In the genomic region with DNA sequence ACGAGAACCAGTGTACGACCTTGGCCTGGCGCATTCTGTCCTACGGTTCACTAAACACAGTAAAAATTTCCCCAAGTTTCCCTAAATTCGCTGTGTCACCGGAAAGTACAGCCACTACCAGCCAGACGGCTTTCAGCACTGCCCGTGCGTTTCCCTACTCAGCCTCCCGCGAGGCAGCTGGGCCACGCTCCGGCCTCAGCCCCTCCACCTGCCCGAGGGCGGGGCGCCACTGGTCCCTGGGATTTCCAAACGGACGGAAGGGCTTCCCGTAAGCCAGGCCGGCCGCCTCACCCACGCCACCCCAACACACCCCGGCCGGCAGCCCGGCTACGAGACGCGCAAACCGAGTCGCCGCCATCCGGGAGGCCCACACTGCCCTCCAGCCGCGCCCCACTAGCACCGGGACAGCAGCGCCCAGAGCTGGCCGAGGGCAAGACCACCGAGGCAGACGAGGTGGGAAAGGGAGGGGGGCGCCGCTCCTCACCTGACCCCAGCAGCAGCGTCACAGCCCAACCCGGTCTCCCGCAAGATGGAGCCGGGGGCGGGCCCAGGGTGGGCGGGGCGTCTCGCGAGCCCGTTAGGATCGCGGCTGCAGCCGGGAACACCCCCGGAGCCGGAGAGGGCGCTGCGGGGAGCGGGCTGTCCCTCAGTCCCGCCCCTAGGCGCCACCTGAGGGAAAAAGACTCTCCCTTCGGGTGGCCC, we compare ENCODE assay signal across 1 cellular context.
TF ChIP-seq lines count a peak whose summit lies in the region.

A gene (minus strand): TSS at position 531 of the 702 bp plus-strand sequence. CDS start 13,202 bp downstream, outside the sequence.

TF ChIP-seq in K562, 482 proteins besides CTCF, POLR2A, EP300 and RAD21 (continued from another document and continues in another):
- TF ChIP-seq, protein P1, sequence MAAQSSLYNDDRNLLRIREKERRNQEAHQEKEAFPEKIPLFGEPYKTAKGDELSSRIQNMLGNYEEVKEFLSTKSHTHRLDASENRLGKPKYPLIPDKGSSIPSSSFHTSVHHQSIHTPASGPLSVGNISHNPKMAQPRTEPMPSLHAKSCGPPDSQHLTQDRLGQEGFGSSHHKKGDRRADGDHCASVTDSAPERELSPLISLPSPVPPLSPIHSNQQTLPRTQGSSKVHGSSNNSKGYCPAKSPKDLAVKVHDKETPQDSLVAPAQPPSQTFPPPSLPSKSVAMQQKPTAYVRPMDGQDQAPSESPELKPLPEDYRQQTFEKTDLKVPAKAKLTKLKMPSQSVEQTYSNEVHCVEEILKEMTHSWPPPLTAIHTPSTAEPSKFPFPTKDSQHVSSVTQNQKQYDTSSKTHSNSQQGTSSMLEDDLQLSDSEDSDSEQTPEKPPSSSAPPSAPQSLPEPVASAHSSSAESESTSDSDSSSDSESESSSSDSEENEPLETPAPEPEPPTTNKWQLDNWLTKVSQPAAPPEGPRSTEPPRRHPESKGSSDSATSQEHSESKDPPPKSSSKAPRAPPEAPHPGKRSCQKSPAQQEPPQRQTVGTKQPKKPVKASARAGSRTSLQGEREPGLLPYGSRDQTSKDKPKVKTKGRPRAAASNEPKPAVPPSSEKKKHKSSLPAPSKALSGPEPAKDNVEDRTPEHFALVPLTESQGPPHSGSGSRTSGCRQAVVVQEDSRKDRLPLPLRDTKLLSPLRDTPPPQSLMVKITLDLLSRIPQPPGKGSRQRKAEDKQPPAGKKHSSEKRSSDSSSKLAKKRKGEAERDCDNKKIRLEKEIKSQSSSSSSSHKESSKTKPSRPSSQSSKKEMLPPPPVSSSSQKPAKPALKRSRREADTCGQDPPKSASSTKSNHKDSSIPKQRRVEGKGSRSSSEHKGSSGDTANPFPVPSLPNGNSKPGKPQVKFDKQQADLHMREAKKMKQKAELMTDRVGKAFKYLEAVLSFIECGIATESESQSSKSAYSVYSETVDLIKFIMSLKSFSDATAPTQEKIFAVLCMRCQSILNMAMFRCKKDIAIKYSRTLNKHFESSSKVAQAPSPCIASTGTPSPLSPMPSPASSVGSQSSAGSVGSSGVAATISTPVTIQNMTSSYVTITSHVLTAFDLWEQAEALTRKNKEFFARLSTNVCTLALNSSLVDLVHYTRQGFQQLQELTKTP (IDR thresholded peaks at IDR 0.05; ENCODE audit: low read depth in 1 of 2, partially characterized antibody in 2 of 2), result peak in 1 of 2 experiments; percentile 42
- TF ChIP-seq FOXA3 (CRISPR knock-in tag; conservative IDR thresholded peaks at IDR 0.05 in 1 of 2, IDR thresholded peaks at IDR 0.05 in 1 of 2) (peak in 1 of 2 experiments; percentile 87; a peak in 1 of 4 replicates), RFX7 (CRISPR knock-in tag; IDR thresholded peaks at IDR 0.05) (no peak), TRIM28 (IDR thresholded peaks at IDR 0.05) (peak; percentile 64; the same call in 1 of the 2 replicates), MAZ (CRISPR knock-in tag; conservative IDR thresholded peaks at IDR 0.05 in 1 of 2, IDR thresholded peaks at IDR 0.05 in 1 of 2) (peak; percentile 96 to 97), PHTF2 (CRISPR knock-in tag; IDR thresholded peaks at IDR 0.05) (no peak), ZNF77 (CRISPR knock-in tag; IDR thresholded peaks at IDR 0.05) (no peak), SRF (CRISPR knock-in tag; IDR thresholded peaks at IDR 0.05) (peak in 1 of 2 experiments; percentile 58; a peak in 2 of 4 replicates), GTF2E2 (tag; IDR thresholded peaks at IDR 0.05) (peak; percentile 80; the same call in 1 of the 2 replicates), SLC30A9 (CRISPR knock-in tag; IDR thresholded peaks at IDR 0.05) (no peak), SMARCE1 (IDR thresholded peaks at IDR 0.05) (peak; percentile 66), CREM (IDR thresholded peaks at IDR 0.05; ENCODE audit: low read depth) (peak; percentile 76), RB1 (IDR thresholded peaks at IDR 0.05; ENCODE audit: low read depth) (peak; percentile 71), SAFB (IDR thresholded peaks at IDR 0.05; ENCODE audit: borderline replicate concordance, low read depth, low read length) (no peak; the same call in 1 of the 2 replicates), TCF3 (CRISPR knock-in tag; IDR thresholded peaks at IDR 0.05) (peak; percentile 39; the same call in 1 of the 2 replicates), NCOA1 (IDR thresholded peaks at IDR 0.05; ENCODE audit: low read depth) (peak; percentile 36; the same call in 1 of the 2 replicates), ZNF644 (tag; IDR thresholded peaks at IDR 0.05; ENCODE audit: low read depth) (no peak), SMAD3 (CRISPR knock-in tag; conservative IDR thresholded peaks at IDR 0.05) (no peak), ZNF12 (CRISPR knock-in tag; IDR thresholded peaks at IDR 0.05) (no peak), L3MBTL2 (IDR thresholded peaks at IDR 0.05) (peak; percentile 49), ZNF316 (IDR thresholded peaks at IDR 0.05) (peak; percentile 97), RNF2 (IDR thresholded peaks at IDR 0.05) (0 out of 2 replicates have a peak, but pooled peaks have one; percentile 60), HMGN3 (IDR thresholded peaks at IDR 0.05; ENCODE audit: borderline replicate concordance, extremely low read depth, insufficient read length, low read depth, low read length) (peak; percentile 55), HDAC2 (IDR thresholded peaks at IDR 0.05) (peak; percentile 87; the same call in 1 of the 2 replicates), SMARCA4 (IDR thresholded peaks at IDR 0.05) (peak; percentile 57), ZEB2 (IDR thresholded peaks at IDR 0.05) (peak; percentile 64; the same call in 1 of the 2 replicates), EP400 (IDR thresholded peaks at IDR 0.05) (peak; percentile 96)
- TF ChIP-seq, protein P2, sequence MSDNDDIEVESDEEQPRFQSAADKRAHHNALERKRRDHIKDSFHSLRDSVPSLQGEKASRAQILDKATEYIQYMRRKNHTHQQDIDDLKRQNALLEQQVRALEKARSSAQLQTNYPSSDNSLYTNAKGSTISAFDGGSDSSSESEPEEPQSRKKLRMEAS (CRISPR knock-in tag; IDR thresholded peaks at IDR 0.05), result peak; percentile 86
- TF ChIP-seq, protein P3, sequence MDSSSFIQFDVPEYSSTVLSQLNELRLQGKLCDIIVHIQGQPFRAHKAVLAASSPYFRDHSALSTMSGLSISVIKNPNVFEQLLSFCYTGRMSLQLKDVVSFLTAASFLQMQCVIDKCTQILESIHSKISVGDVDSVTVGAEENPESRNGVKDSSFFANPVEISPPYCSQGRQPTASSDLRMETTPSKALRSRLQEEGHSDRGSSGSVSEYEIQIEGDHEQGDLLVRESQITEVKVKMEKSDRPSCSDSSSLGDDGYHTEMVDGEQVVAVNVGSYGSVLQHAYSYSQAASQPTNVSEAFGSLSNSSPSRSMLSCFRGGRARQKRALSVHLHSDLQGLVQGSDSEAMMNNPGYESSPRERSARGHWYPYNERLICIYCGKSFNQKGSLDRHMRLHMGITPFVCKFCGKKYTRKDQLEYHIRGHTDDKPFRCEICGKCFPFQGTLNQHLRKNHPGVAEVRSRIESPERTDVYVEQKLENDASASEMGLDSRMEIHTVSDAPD (CRISPR knock-in tag; IDR thresholded peaks at IDR 0.05), result no peak
- TF ChIP-seq, protein P4, sequence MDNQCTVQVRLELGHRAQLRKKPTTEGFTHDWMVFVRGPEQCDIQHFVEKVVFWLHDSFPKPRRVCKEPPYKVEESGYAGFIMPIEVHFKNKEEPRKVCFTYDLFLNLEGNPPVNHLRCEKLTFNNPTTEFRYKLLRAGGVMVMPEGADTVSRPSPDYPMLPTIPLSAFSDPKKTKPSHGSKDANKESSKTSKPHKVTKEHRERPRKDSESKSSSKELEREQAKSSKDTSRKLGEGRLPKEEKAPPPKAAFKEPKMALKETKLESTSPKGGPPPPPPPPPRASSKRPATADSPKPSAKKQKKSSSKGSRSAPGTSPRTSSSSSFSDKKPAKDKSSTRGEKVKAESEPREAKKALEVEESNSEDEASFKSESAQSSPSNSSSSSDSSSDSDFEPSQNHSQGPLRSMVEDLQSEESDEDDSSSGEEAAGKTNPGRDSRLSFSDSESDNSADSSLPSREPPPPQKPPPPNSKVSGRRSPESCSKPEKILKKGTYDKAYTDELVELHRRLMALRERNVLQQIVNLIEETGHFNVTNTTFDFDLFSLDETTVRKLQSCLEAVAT (IDR thresholded peaks at IDR 0.05), result peak; percentile 47 to 62; a peak in 3 of 4 replicates
- TF ChIP-seq, protein P5, sequence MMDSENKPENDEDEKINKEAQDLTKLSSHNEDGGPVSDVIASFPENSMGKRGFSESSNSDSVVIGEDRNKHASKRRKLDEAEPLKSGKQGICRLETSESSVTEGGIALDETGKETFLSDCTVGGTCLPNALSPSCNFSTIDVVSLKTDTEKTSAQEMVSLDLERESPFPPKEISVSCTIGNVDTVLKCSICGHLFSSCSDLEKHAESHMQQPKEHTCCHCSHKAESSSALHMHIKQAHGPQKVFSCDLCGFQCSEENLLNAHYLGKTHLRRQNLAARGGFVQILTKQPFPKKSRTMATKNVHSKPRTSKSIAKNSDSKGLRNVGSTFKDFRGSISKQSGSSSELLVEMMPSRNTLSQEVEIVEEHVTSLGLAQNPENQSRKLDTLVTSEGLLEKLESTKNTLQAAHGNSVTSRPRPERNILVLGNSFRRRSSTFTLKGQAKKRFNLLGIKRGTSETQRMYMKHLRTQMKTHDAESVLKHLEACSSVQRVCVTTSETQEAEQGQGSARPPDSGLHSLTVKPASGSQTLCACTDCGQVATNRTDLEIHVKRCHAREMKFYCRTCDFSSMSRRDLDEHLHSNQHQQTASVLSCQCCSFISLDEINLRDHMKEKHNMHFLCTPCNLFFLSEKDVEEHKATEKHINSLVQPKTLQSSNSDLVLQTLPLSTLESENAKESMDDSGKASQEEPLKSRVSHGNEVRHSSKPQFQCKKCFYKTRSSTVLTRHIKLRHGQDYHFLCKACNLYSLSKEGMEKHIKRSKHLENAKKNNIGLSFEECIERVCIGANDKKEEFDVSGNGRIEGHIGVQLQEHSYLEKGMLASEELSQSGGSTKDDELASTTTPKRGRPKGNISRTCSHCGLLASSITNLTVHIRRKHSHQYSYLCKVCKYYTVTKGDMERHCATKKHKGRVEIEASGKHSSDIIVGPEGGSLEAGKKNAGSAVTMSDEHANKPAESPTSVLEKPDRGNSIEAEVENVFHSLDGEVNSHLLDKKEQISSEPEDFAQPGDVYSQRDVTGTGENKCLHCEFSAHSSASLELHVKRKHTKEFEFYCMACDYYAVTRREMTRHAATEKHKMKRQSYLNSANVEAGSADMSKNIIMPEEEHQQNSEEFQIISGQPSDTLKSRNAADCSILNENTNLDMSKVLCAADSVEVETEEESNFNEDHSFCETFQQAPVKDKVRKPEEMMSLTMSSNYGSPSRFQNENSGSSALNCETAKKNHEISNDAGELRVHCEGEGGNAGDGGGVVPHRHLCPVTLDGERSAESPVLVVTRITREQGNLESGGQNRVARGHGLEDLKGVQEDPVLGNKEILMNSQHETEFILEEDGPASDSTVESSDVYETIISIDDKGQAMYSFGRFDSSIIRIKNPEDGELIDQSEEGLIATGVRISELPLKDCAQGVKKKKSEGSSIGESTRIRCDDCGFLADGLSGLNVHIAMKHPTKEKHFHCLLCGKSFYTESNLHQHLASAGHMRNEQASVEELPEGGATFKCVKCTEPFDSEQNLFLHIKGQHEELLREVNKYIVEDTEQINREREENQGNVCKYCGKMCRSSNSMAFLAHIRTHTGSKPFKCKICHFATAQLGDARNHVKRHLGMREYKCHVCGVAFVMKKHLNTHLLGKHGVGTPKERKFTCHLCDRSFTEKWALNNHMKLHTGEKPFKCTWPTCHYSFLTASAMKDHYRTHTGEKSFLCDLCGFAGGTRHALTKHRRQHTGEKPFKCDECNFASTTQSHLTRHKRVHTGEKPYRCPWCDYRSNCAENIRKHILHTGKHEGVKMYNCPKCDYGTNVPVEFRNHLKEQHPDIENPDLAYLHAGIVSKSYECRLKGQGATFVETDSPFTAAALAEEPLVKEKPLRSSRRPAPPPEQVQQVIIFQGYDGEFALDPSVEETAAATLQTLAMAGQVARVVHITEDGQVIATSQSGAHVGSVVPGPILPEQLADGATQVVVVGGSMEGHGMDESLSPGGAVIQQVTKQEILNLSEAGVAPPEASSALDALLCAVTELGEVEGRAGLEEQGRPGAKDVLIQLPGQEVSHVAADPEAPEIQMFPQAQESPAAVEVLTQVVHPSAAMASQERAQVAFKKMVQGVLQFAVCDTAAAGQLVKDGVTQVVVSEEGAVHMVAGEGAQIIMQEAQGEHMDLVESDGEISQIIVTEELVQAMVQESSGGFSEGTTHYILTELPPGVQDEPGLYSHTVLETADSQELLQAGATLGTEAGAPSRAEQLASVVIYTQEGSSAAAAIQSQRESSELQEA (IDR thresholded peaks at IDR 0.05; ENCODE audit: low read depth), result no peak
- TF ChIP-seq, protein P6, sequence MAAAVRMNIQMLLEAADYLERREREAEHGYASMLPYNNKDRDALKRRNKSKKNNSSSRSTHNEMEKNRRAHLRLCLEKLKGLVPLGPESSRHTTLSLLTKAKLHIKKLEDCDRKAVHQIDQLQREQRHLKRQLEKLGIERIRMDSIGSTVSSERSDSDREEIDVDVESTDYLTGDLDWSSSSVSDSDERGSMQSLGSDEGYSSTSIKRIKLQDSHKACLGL (CRISPR knock-in tag; IDR thresholded peaks at IDR 0.05; ENCODE audit: borderline replicate concordance, poor library complexity, severe bottlenecking), result no peak
- TF ChIP-seq, protein P7, sequence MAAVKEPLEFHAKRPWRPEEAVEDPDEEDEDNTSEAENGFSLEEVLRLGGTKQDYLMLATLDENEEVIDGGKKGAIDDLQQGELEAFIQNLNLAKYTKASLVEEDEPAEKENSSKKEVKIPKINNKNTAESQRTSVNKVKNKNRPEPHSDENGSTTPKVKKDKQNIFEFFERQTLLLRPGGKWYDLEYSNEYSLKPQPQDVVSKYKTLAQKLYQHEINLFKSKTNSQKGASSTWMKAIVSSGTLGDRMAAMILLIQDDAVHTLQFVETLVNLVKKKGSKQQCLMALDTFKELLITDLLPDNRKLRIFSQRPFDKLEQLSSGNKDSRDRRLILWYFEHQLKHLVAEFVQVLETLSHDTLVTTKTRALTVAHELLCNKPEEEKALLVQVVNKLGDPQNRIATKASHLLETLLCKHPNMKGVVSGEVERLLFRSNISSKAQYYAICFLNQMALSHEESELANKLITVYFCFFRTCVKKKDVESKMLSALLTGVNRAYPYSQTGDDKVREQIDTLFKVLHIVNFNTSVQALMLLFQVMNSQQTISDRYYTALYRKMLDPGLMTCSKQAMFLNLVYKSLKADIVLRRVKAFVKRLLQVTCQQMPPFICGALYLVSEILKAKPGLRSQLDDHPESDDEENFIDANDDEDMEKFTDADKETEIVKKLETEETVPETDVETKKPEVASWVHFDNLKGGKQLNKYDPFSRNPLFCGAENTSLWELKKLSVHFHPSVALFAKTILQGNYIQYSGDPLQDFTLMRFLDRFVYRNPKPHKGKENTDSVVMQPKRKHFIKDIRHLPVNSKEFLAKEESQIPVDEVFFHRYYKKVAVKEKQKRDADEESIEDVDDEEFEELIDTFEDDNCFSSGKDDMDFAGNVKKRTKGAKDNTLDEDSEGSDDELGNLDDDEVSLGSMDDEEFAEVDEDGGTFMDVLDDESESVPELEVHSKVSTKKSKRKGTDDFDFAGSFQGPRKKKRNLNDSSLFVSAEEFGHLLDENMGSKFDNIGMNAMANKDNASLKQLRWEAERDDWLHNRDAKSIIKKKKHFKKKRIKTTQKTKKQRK (IDR thresholded peaks at IDR 0.05; ENCODE audit: borderline replicate concordance, low read depth, low read length), result no peak
- TF ChIP-seq, protein P8, sequence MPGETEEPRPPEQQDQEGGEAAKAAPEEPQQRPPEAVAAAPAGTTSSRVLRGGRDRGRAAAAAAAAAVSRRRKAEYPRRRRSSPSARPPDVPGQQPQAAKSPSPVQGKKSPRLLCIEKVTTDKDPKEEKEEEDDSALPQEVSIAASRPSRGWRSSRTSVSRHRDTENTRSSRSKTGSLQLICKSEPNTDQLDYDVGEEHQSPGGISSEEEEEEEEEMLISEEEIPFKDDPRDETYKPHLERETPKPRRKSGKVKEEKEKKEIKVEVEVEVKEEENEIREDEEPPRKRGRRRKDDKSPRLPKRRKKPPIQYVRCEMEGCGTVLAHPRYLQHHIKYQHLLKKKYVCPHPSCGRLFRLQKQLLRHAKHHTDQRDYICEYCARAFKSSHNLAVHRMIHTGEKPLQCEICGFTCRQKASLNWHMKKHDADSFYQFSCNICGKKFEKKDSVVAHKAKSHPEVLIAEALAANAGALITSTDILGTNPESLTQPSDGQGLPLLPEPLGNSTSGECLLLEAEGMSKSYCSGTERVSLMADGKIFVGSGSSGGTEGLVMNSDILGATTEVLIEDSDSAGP (CRISPR knock-in tag; IDR thresholded peaks at IDR 0.05), result no peak
